9 cellular contexts compared by ENCODE assay signal in the genomic region with DNA sequence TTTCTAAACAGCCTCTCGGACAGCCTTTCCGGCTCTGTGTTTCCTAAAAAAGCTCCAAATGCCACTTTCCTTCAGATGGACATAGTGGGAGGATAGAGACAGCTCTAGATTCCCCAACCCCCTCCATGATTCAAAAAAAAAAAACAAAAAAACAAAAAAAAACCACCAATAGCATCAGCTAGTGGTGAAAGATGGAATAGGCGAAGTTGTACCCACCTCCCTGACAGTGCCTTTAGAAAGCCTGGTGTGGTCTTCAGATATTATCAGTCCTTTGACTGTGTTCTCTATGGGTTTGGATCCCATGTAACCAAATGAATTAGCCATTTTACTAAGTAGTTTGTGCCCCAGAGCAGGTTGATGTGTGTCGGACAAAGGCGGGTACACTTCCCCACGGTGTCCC.
DNase-seq lines count a peak whose midpoint lies in the region; ATAC-seq, FAIRE-seq and TF ChIP-seq lines count a peak whose summit lies in the region.
"Had no signal": no experiment of that assay in that cellular context is flagged by ENCODE, and none has a peak within 500 bp of the region (broad histone marks: within the 10 kb centered on the region; RNA-seq: fewer than 3 reads in every experiment).

No MANE protein-coding gene starts in this region.

- ATAC-seq in naive thymus-derived CD8-positive, alpha-beta T cell, result no peak
- ATAC-seq in GM21528 (IDR thresholded peaks at IDR 0.05; ENCODE audit: low FRiP score, unreplicated experiment), result no peak
- ATAC-seq in HG03196 (IDR thresholded peaks at IDR 0.05; ENCODE audit: unreplicated experiment), result no peak

- TF ChIP-seq CTCF in RWPE1 (conservative IDR thresholded peaks at IDR 0.05; ENCODE audit: low read depth) (0 out of 2 replicates have a peak, but pooled peaks have one; percentile 17), glutamatergic neuron (IDR thresholded peaks at IDR 0.05; ENCODE audit: partially characterized antibody, unreplicated experiment) (peak; percentile 63)

- H3K27ac ChIP-seq in RWPE1, result no peak overlapping the region

- no peak overlapping the region for H3K4me3 Mint-ChIP-seq in glutamatergic neuron (ENCODE audit: unreplicated experiment)
- H3K4me3 Mint-ChIP-seq in naive thymus-derived CD8-positive, alpha-beta T cell, result no peak overlapping the region

- peaks cover 9% of the 10 kb centered on the region for H3K36me3 Mint-ChIP-seq in glutamatergic neuron (ENCODE audit: unreplicated experiment)
- H3K36me3 Mint-ChIP-seq in naive thymus-derived CD8-positive, alpha-beta T cell, result no peaks in the 10 kb centered on the region

- H3K4me1 Mint-ChIP-seq in glutamatergic neuron (ENCODE audit: low read depth, unreplicated experiment), result peaks cover 6% of the 10 kb centered on the region
- H3K4me1 Mint-ChIP-seq in naive thymus-derived CD8-positive, alpha-beta T cell, result peaks cover 0 to 5% (median 0%) of the 10 kb centered on the region in 4 donors

- no peak for TF ChIP-seq POLR2A in H54 (IDR thresholded peaks at IDR 0.05; ENCODE audit: low read depth, low read length)

- H3K9me3 Mint-ChIP-seq in glutamatergic neuron (ENCODE audit: unreplicated experiment), result no peaks in the 10 kb centered on the region
- H3K9me3 Mint-ChIP-seq in naive thymus-derived CD8-positive, alpha-beta T cell, result peaks cover 0 to 4% (median 0%) of the 10 kb centered on the region in 9 donors

- POLR2A ChIA-PET in RWPE1 (lab: Yijun Ruan, JAX; ENCODE audit: low non-redundant PET), result no interaction called here
- POLR2A ChIA-PET in naive thymus-derived CD8-positive, alpha-beta T cell (lab: Charles Lee), result no interaction called here

- DNase-seq in AG20443 (ENCODE audit: low spot score) (peak; percentile 45), H54 (ENCODE audit: insufficient read length, low spot score) (peak; percentile 38), RWPE1 (ENCODE audit: low spot score) (peak; percentile 22), glutamatergic neuron (no peak), SHP77 treated with DMSO at 0.1 percent for 48 hours (lab: John Stamatoyannopoulos, UW) (no peak)
- no peak for DNase-seq in naive thymus-derived CD8-positive, alpha-beta T cell
- DNase-seq: NCI-H2081 treated with DMSO at 0.1 percent for 48 hours had no signal

- H3K27ac Mint-ChIP-seq in glutamatergic neuron (ENCODE audit: unreplicated experiment), result no peak overlapping the region
- H3K27ac Mint-ChIP-seq in naive thymus-derived CD8-positive, alpha-beta T cell, result no peak overlapping the region

- no peak for FAIRE-seq in H54 (lab: Jason Lieb, UNC)

- peaks cover 4% of the 10 kb centered on the region for H3K27me3 Mint-ChIP-seq in glutamatergic neuron (ENCODE audit: unreplicated experiment)
- peaks cover 6 to 32% (median 18%) of the 10 kb centered on the region in 5 donors for H3K27me3 Mint-ChIP-seq in naive thymus-derived CD8-positive, alpha-beta T cell

- CTCF ChIA-PET in RWPE1 (lab: Yijun Ruan, JAX), result interaction anchor here (0.8 kb wide), 1 partner anchor 9 kb away, joined by 3 read pairs; no protein-coding TSS in a partner anchor

Comparison
In these comparisons a context has a peak if more than half of its experiments do, and no peak if none do; other contexts are left out.
1. DNase-seq: peak in AG20443 (single experiment), H54 (single experiment) and RWPE1 (single experiment); none in glutamatergic neuron (single experiment), naive thymus-derived CD8-positive, alpha-beta T cell (0 of 10) and SHP77 treated with DMSO at 0.1 percent for 48 hours (single experiment).